ENCODE assay signal across 8 cellular contexts in genomic region chr21:32520885-32521735, GRCh38.
A peak's percentile ranks its signal among the peaks of the same experiment; 100 is the strongest.
DNase-seq lines count a peak whose midpoint lies in the region; ATAC-seq and TF ChIP-seq lines count a peak whose summit lies in the region.

No MANE protein-coding gene starts in this region.

- no peak overlapping the region for H3K4me3 Mint-ChIP-seq in immature natural killer cell

- no peaks in the 10 kb centered on the region for H3K9me3 Mint-ChIP-seq in immature natural killer cell

- POLR2A ChIA-PET in HEK293T (lab: Yijun Ruan, JAX), result no interaction called here

- no peaks in the 10 kb centered on the region for H3K4me1 Mint-ChIP-seq in immature natural killer cell

- peak overlapping the region in 1 of 6 donors; percentile 71 for H3K27ac Mint-ChIP-seq in immature natural killer cell

- DNase-seq in AG10803 (ENCODE audit: low read depth), result peak; percentile 97
- DNase-seq in NCI-H226, result peak; percentile 95
- DNase-seq in caudate nucleus (lab: John Stamatoyannopoulos, UW), result peak in 41 of 61 donors; percentile 9 to 77 (median 37)
- DNase-seq in lower leg skin (ENCODE audit: low spot score in 2 of 2), result peak; percentile 77 to 96
- DNase-seq in HEK293T (ENCODE audit: extremely low spot score), result no peak
- no peak for DNase-seq in immature natural killer cell

- ATAC-seq in HG03378 (IDR thresholded peaks at IDR 0.05; ENCODE audit: unreplicated experiment) (no peak), HG03565 (IDR thresholded peaks at IDR 0.05; ENCODE audit: unreplicated experiment) (no peak)

- CTCF ChIA-PET in HEK293T (lab: Yijun Ruan, JAX), result no interaction called here

- no peak overlapping the region for H3K4me3 ChIP-seq in AG10803 (ENCODE audit: low read length)
- no peak overlapping the region for H3K4me3 ChIP-seq in lower leg skin (ENCODE audit: low read depth, poor library complexity, severe bottlenecking)

- H3K36me3 Mint-ChIP-seq in immature natural killer cell, result peaks cover 0 to 7% (median 0%) of the 10 kb centered on the region in 3 donors

- WGBS in lower leg skin, 2 donors, result 26 to 36% methylated on average over 14 of the region's 14 CpGs

- intact Hi-C loops in lower leg skin (cut with DNase I; ENCODE audit: low total_unique reads), result no loop called here

- H3K27me3 Mint-ChIP-seq in immature natural killer cell (ENCODE audit: low read depth in 3 of 3), result peaks cover 0 to 1% (median 0%) of the 10 kb centered on the region in 3 donors

- no peak for TF ChIP-seq POLR2A in lower leg skin (IDR thresholded peaks at IDR 0.05)

- peak overlapping the region; percentile 68 for H3K27ac ChIP-seq in caudate nucleus (ENCODE audit: low read depth, low read length)

- TF ChIP-seq CTCF in AG10803 (conservative IDR thresholded peaks at IDR 0.05; ENCODE audit: low read length), result no peak
- TF ChIP-seq CTCF in lower leg skin (IDR thresholded peaks at IDR 0.05), result no peak

TF ChIP-seq in HEK293T, 16 proteins besides CTCF, POLR2A, EP300 and RAD21:
- TF ChIP-seq L3MBTL2 (conservative IDR thresholded peaks at IDR 0.05), result no peak
- TF ChIP-seq FOXA1 (IDR thresholded peaks at IDR 0.05), result no peak
- TF ChIP-seq SP1 (IDR thresholded peaks at IDR 0.05), result no peak
- no peak for TF ChIP-seq ELF4 (IDR thresholded peaks at IDR 0.05)
- no peak for TF ChIP-seq FOXM1 (IDR thresholded peaks at IDR 0.05; ENCODE audit: borderline replicate concordance)
- TF ChIP-seq ARNT (IDR thresholded peaks at IDR 0.05), result no peak
- no peak for TF ChIP-seq ZNF384 (IDR thresholded peaks at IDR 0.05)
- no peak for TF ChIP-seq BHLHE40 (IDR thresholded peaks at IDR 0.05; ENCODE audit: borderline replicate concordance)
- TF ChIP-seq PKNOX1 (IDR thresholded peaks at IDR 0.05), result no peak

Comparison
In these comparisons a context has a peak if more than half of its experiments do, and no peak if none do; other contexts are left out.
1. DNase-seq: peak in AG10803 (single experiment), NCI-H226 (single experiment), caudate nucleus (41 of 61) and lower leg skin (2 of 2); none in HEK293T (single experiment) and immature natural killer cell (0 of 3).